Comparison of ENCODE assay signal across 8 cellular contexts in genomic region chr17:39636927-39637736, GRCh38. TPM values are rescaled to one million over a fixed set of nuclear protein-coding genes. Genes with fewer than 3 reads are reported as not detected.
A peak's percentile ranks its signal among the peaks of the same experiment; 100 is the strongest.
DNase-seq lines count a peak whose midpoint lies in the region; ATAC-seq and TF ChIP-seq lines count a peak whose summit lies in the region.

Gene STARD3 (plus strand): TSS chr17:39637144. CDS start chr17:39653532, 16,388 bp downstream.

- peak within 1 kb of the TSS; percentile 97 for H3K27ac ChIP-seq in CD4-positive, alpha-beta memory T cell (ENCODE audit: low read depth, low read length)

- CTCF ChIA-PET in CD4-positive, alpha-beta memory T cell (lab: Charles Lee; ENCODE audit: partially characterized antibody): interaction anchor here (0.7 to 6.9 kb wide), 7 partner anchors 11 to 116 kb away, joined by 3 to 67 read pairs (median 5); partner anchors contain the start of gene PNMT

- no peak for TF ChIP-seq CTCF in mesothelial cell of epicardium (IDR thresholded peaks at IDR 0.05; ENCODE audit: unreplicated experiment)

- H3K4me1 ChIP-seq in CD4-positive, alpha-beta memory T cell (ENCODE audit: insufficient read depth, low read length): peaks cover 61% of the 10 kb centered on the region
- H3K4me1 ChIP-seq in NT2/D1 (ENCODE audit: insufficient read depth, insufficient read length): peaks cover 37% of the 10 kb centered on the region

- in situ Hi-C loops in endometrial microvascular endothelial cells (cut with HindIII; ENCODE audit: inconsistent ontology term, low pct_unique_long_range_greater_than_20kb, low sequenced_read_pairs): no loop called here

- H3K36me3 Mint-ChIP-seq in CD4-positive, alpha-beta memory T cell: peaks cover 0 to 9% of the 10 kb centered on the region in 2 donors
- no peaks in the 10 kb centered on the region for H3K36me3 Mint-ChIP-seq in mesothelial cell of epicardium

- peak; percentile 88 for ATAC-seq in GM19452 (IDR thresholded peaks at IDR 0.05; ENCODE audit: unreplicated experiment)

- intact Hi-C loops in CD4-positive, alpha-beta memory T cell (cut with micrococcal nuclease): loop anchor here (1.0 to 5.0 kb wide), 7 partner anchors 15 to 345 kb away; partner anchors contain the start of genes IKZF3, LRRC3C, MIEN1 and ORMDL3

- no peaks in the 10 kb centered on the region for H3K9me3 ChIP-seq in CD4-positive, alpha-beta memory T cell (ENCODE audit: control insufficient read depth in 1 of 2, low read length in 2 of 2)
- no peaks in the 10 kb centered on the region for H3K9me3 ChIP-seq in NT2/D1 (ENCODE audit: insufficient read depth, low read length)

- POLR2A ChIA-PET in CD4-positive, alpha-beta memory T cell (lab: Charles Lee; ENCODE audit: partially characterized antibody): interaction anchor here (0.9 to 1.6 kb wide), 16 partner anchors 9 to 127 kb away, joined by 3 to 12 read pairs (median 3); partner anchors contain the start of genes MIEN1, PGAP3 and PNMT

- no peaks in the 10 kb centered on the region for H3K9me3 Mint-ChIP-seq in CD4-positive, alpha-beta memory T cell
- no peaks in the 10 kb centered on the region for H3K9me3 Mint-ChIP-seq in mesothelial cell of epicardium

- DNase-seq in CD4-positive, alpha-beta memory T cell: peak; percentile 85 to 92 (median 87)
- DNase-seq in HT1080 (ENCODE audit: low read depth) (peak; percentile 71), NT2/D1 (ENCODE audit: low read depth, low spot score) (peak; percentile 79), mesothelial cell of epicardium (ENCODE audit: low spot score in 2 of 2, unreplicated experiment in 2 of 2) (peak; percentile 83 to 86)
- peak; percentile 79 for DNase-seq in activated CD8-positive, alpha-beta memory T cell treated with anti-CD3 and anti-CD28 coated beads, Interleukin-2, amount 50 U/mL, for 24 hours (ENCODE audit: extremely low read depth)
- DNase-seq in stimulated activated CD8-positive, alpha-beta memory T cell treated with anti-CD3 and anti-CD28 coated beads, Interleukin-15, amount 100 ng/mL, for 24 hours (ENCODE audit: low read depth): peak; percentile 86

- peaks cover 0 to 1% of the 10 kb centered on the region in 2 donors for H3K27me3 Mint-ChIP-seq in CD4-positive, alpha-beta memory T cell
- H3K27me3 Mint-ChIP-seq in mesothelial cell of epicardium (ENCODE audit: low read depth): no peaks in the 10 kb centered on the region

- H3K4me1 Mint-ChIP-seq in CD4-positive, alpha-beta memory T cell: peaks cover 33 to 62% (median 49%) of the 10 kb centered on the region in 4 donors
- peaks cover 25% of the 10 kb centered on the region for H3K4me1 Mint-ChIP-seq in mesothelial cell of epicardium

- H3K4me3 ChIP-seq in CD4-positive, alpha-beta memory T cell (ENCODE audit: low read length in 2 of 2): peak within 1 kb of the TSS; percentile 86 to 88
- H3K4me3 ChIP-seq in NT2/D1 (ENCODE audit: insufficient read length, low read depth): peak within 1 kb of the TSS; percentile 83

- H3K27ac Mint-ChIP-seq in CD4-positive, alpha-beta memory T cell: peak within 1 kb of the TSS; percentile 84 to 98 (median 96)
- H3K27ac Mint-ChIP-seq in mesothelial cell of epicardium: peak within 1 kb of the TSS; percentile 87

- H3K9ac ChIP-seq in NT2/D1 (ENCODE audit: insufficient read length, low read depth): peak within 1 kb of the TSS; percentile 95

- no peaks in the 10 kb centered on the region for H3K36me3 ChIP-seq in CD4-positive, alpha-beta memory T cell (ENCODE audit: insufficient read depth, low read length)
- no peaks in the 10 kb centered on the region for H3K36me3 ChIP-seq in NT2/D1 (ENCODE audit: insufficient read depth, insufficient read length, low read length)

- H3K27me3 ChIP-seq in CD4-positive, alpha-beta memory T cell (ENCODE audit: insufficient read depth, low read length): no peaks in the 10 kb centered on the region
- H3K27me3 ChIP-seq in NT2/D1 (ENCODE audit: insufficient read depth, insufficient read length): peaks cover 4% of the 10 kb centered on the region

- peak within 1 kb of the TSS; percentile 92 to 98 (median 96) for H3K4me3 Mint-ChIP-seq in CD4-positive, alpha-beta memory T cell
- H3K4me3 Mint-ChIP-seq in mesothelial cell of epicardium: peak within 1 kb of the TSS; percentile 90

RNA-seq across cellular contexts. Expression of gene STARD3, which starts in this region (rescaled TPM):
- total RNA-seq in CD4-positive, alpha-beta memory T cell: 100 to 1,000 TPM; 105 to 110 TPM
- polyA plus RNA-seq in CD4-positive, alpha-beta memory T cell: 10 to 100 TPM; 42.2 to 43.2 TPM
- total RNA-seq in HT1080 (2014; rRNA removed; shearing (Covaris generic)): 37.5 and 71.5 TPM in 2 replicates
- polyA plus RNA-seq in HT1080 (2015; cell fraction: cytosol; rRNA removed): 65.2 and 68.5 TPM in 2 replicates
- polyA plus RNA-seq in HT1080 (2015; cell fraction: nucleus; rRNA removed): 93.8 and 118 TPM in 2 replicates
- total RNA-seq in endometrial microvascular endothelial cells (ENCODE audit: inconsistent ontology term) (52.8 TPM), mesothelial cell of epicardium (55.6 to 56.6 TPM (median 56.2 TPM) in 3 replicates)

Comparison
In these comparisons a context has a peak if more than half of its experiments do, and no peak if none do; other contexts are left out.
1. Peak in every context shown above with its lines: DNase-seq, ATAC-seq, H3K4me3 ChIP-seq and H3K27ac ChIP-seq.